In the genomic region with DNA sequence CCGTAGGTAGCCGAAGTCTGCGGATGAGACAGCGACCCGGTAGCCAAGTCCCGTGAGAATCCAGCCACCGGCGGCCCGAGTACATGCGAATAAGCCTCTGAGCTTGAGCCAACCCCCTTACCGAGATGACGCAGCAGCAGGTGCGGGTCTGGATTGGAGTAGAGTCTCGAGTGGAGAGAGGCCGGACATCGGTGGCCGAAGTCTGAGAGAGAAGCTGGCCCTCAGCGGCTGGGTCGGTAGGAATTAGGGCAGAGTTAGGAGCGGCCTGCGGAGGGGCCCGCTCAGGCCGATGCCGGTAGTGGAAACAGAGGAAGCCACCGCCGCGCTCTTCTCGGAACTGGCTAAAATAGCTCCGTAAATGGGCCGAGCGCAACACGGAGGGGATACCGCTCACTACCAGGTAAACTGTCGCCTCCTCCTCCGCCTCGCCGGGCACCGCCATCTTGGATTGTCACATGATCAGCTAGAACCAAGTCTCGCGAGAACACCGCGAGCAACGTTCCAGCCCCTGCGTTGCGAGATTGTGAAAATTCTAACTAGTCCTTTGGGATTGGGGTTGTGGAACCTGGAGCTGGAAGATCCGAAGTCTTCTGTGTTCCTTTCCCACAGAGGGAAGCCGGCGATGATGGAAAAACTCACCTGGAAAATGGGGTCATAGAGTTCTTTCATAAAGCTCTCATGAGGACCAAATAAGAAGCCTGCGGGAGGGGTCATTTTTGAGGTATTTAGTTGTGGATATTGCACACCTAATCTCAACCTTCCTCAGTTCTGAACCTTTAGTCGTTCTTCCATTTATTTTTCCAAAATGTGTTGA, we compare ENCODE assay signal across 8 cellular contexts. TPM values are rescaled to one million over a fixed set of nuclear protein-coding genes. Genes with fewer than 3 reads are reported as not detected.
DNase-seq lines count a peak whose midpoint lies in the region; ATAC-seq, FAIRE-seq and TF ChIP-seq lines count a peak whose summit lies in the region.

A gene with protein sequence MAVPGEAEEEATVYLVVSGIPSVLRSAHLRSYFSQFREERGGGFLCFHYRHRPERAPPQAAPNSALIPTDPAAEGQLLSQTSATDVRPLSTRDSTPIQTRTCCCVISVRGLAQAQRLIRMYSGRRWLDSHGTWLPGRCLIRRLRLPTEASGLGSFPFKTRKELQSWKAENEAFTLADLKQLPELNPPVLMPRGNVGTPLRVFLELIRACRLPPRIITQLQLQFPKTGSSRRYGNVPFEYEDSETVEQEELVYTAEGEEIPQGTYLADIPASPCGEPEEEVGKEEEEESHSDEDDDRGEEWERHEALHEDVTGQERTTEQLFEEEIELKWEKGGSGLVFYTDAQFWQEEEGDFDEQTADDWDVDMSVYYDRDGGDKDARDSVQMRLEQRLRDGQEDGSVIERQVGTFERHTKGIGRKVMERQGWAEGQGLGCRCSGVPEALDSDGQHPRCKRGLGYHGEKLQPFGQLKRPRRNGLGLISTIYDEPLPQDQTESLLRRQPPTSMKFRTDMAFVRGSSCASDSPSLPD (minus strand): TSS at position 467 of the 814 bp plus-strand sequence. CDS start 25 bp downstream, at position 442.

- peak within 1 kb of the TSS; percentile 90 to 92 for H3K9ac ChIP-seq in kidney (ENCODE audit: low read length in 2 of 2)

- no peaks in the 10 kb centered on the region for H3K36me3 ChIP-seq in kidney (ENCODE audit: control insufficient read depth in 1 of 2, insufficient read depth in 2 of 2, low read length in 2 of 2)

- peaks cover 3 to 14% of the 10 kb centered on the region in 2 donors for H3K4me1 ChIP-seq in kidney (ENCODE audit: control insufficient read depth in 1 of 2, insufficient read depth in 1 of 2, low read depth in 1 of 2, low read length in 2 of 2)

- H3K4me3 ChIP-seq in kidney (ENCODE audit: low read length in 2 of 2): peak within 1 kb of the TSS; percentile 79 to 81

- intact Hi-C loops in kidney (cut with DNase I): no loop called here

- H3K9me3 ChIP-seq in kidney (ENCODE audit: control insufficient read depth in 1 of 2, low read length in 2 of 2): no peaks in the 10 kb centered on the region

- DNase-seq in NK-92 treated with Interleukin-12 subunit alpha and Interleukin-12 subunit beta, amount 100 ng/mL, for 24 hours (lab: John Stamatoyannopoulos, UW): peak; percentile 63
- DNase-seq in NK-92 (lab: John Stamatoyannopoulos, UW; ENCODE audit: unreplicated experiment) (no peak), NCI-H510A (lab: John Stamatoyannopoulos, UW) (peak; percentile 89), kidney (peak; percentile 96)
- DNase-seq in activated CD4-positive, alpha-beta T cell treated with anti-CD3 and anti-CD28 coated beads for 4 hours: peak; percentile 90
- peak; percentile 82 to 87 (median 85) for DNase-seq in stimulated activated CD4-positive, alpha-beta T cell treated with anti-CD3 and anti-CD28 coated beads, Interleukin-12 subunit alpha, Interleukin-12 subunit beta, amount 100 ng/mL, for 48 hours (ENCODE audit: low read depth in 2 of 3, low spot score in 1 of 3)

- no peak for FAIRE-seq in kidney (lab: Jason Lieb, UNC)

- peak; percentile 24 for TF ChIP-seq CTCF in kidney (IDR thresholded peaks at IDR 0.05; ENCODE audit: borderline replicate concordance, extremely low read depth, insufficient read depth)

- ATAC-seq in HG03432 (IDR thresholded peaks at IDR 0.05; ENCODE audit: unreplicated experiment): peak; percentile 87

- H3K27ac ChIP-seq in cingulate gyrus (ENCODE audit: low read depth, low read length) (peak within 1 kb of the TSS; percentile 89), kidney (ENCODE audit: low read depth in 2 of 2, low read length in 2 of 2) (peak within 1 kb of the TSS; percentile 79 to 87)

RNA-seq across cellular contexts. Expression of the gene that starts here (rescaled TPM):
- 15.8 TPM for total RNA-seq in kidney
- 15.8 TPM for polyA plus RNA-seq in kidney (ENCODE audit: insufficient read depth, low read depth, low replicate concordance)
